ENCODE assay signal across 9 cellular contexts in genomic region chr6:87742106-87742505, GRCh38. TPM values are rescaled to one million over a fixed set of nuclear protein-coding genes. Genes with fewer than 3 reads are reported as not detected.
DNase-seq lines count a peak whose midpoint lies in the region; TF ChIP-seq lines count a peak whose summit lies in the region.
"Had no signal": no experiment of that assay in that cellular context is flagged by ENCODE, and none has a peak within 500 bp of the region (broad histone marks: within the 10 kb centered on the region; RNA-seq: fewer than 3 reads in every experiment).

No MANE protein-coding gene starts in this region.

- peaks cover 29% of the 10 kb centered on the region for H3K4me1 ChIP-seq in OCI-LY3 (ENCODE audit: low read length)
- no peaks in the 10 kb centered on the region for H3K4me1 ChIP-seq in testis
- H3K4me1 ChIP-seq in PC-9 (replicated peaks; ENCODE audit: insufficient read depth): no peaks in the 10 kb centered on the region

- no peak overlapping the region for H3K4me3 Mint-ChIP-seq in activated naive CD8-positive, alpha-beta T cell
- no peak overlapping the region for H3K4me3 Mint-ChIP-seq in Calu3 (ENCODE audit: low read depth, unreplicated experiment)

- H3K4me1 Mint-ChIP-seq in activated naive CD8-positive, alpha-beta T cell (ENCODE audit: low read depth): peaks cover 27% of the 10 kb centered on the region
- H3K4me1 Mint-ChIP-seq in Calu3 (ENCODE audit: low read depth, unreplicated experiment): no peaks in the 10 kb centered on the region

- H3K27me3 ChIP-seq in OCI-LY3 (ENCODE audit: low read depth, low read length): no peaks in the 10 kb centered on the region
- no peaks in the 10 kb centered on the region for H3K27me3 ChIP-seq in testis
- H3K27me3 ChIP-seq in PC-9 (ENCODE audit: insufficient read depth, low read depth): no peaks in the 10 kb centered on the region

- H3K9ac ChIP-seq in OCI-LY3 (ENCODE audit: low read length): no peak overlapping the region

- no TSS peak for BruUV-seq in PC-9 (replicated peaks; lab: Mats Ljungman, UMichigan)
- no TSS peak for BruUV-seq in Calu3 (replicated peaks; lab: Mats Ljungman, UMichigan)

- no peak for TF ChIP-seq CTCF in OCI-LY3 (IDR thresholded peaks at IDR 0.05; ENCODE audit: low read depth, low read length)
- TF ChIP-seq CTCF in testis (IDR thresholded peaks at IDR 0.05): no peak
- TF ChIP-seq CTCF in PC-9 (conservative IDR thresholded peaks at IDR 0.05): no peak
- no peak for TF ChIP-seq CTCF in Calu3 (IDR thresholded peaks at IDR 0.05; ENCODE audit: unreplicated experiment)

- no peaks in the 10 kb centered on the region for H3K27me3 Mint-ChIP-seq in activated naive CD8-positive, alpha-beta T cell
- no peaks in the 10 kb centered on the region for H3K27me3 Mint-ChIP-seq in Calu3 (ENCODE audit: unreplicated experiment)

- 0 out of 2 replicates have a peak overlapping the region, but pooled peaks have one; percentile 5 for H3K4me2 ChIP-seq in OCI-LY3 (ENCODE audit: low read length)
- no peak overlapping the region for H3K4me2 ChIP-seq in PC-9

- DNase-seq in activated naive CD4-positive, alpha-beta T cell treated with Interleukin-2 at 50 U/mL for 16 hours: peak; percentile 65
- no peak for DNase-seq in activated naive CD4-positive, alpha-beta T cell treated with anti-CD3 and anti-CD28 coated beads, Interleukin-2, amount 50 U/mL, for 16 hours
- no peak for DNase-seq in testis
- DNase-seq in PC-9: no peak
- DNase-seq in Calu3: no peak
- DNase-seq in NOMO-1 (lab: John Stamatoyannopoulos, UW; ENCODE audit: unreplicated experiment in 2 of 2): no peak
- DNase-seq: effector CD8-positive, alpha-beta T cell had no signal

- TF ChIP-seq POLR2A in testis (IDR thresholded peaks at IDR 0.05): no peak

- H3K27ac ChIP-seq in OCI-LY3 (ENCODE audit: low read length): no peak overlapping the region
- peak overlapping the region; percentile 55 to 71 for H3K27ac ChIP-seq in testis
- H3K27ac ChIP-seq in PC-9: no peak overlapping the region

- H3K4me3 ChIP-seq in OCI-LY3 (ENCODE audit: low read length): no peak overlapping the region
- H3K4me3 ChIP-seq in testis: no peak overlapping the region
- no peak overlapping the region for H3K4me3 ChIP-seq in PC-9

- peak overlapping the region; percentile 47 for H3K27ac Mint-ChIP-seq in activated naive CD8-positive, alpha-beta T cell
- H3K27ac Mint-ChIP-seq in Calu3 (ENCODE audit: unreplicated experiment): no peak overlapping the region

- POLR2A ChIA-PET in PC-9 (lab: Charles Lee; ENCODE audit: unreplicated experiment): no interaction called here

- H3K79me2 ChIP-seq in OCI-LY3 (ENCODE audit: low read length) (no peaks in the 10 kb centered on the region), PC-9 (ENCODE audit: low read depth) (no peaks in the 10 kb centered on the region)

- H3K9me2 ChIP-seq in PC-9 (ENCODE audit: insufficient read depth): no peaks in the 10 kb centered on the region

- WGBS in testis, 2 donors: 17 to 83% methylated on average over 1 to 2 of the region's 2 CpGs

- no peaks in the 10 kb centered on the region for H3K36me3 ChIP-seq in OCI-LY3 (replicated peaks; ENCODE audit: low read depth, low read length)
- no peaks in the 10 kb centered on the region for H3K36me3 ChIP-seq in testis (ENCODE audit: low read depth, missing control alignments)
- no peaks in the 10 kb centered on the region for H3K36me3 ChIP-seq in PC-9 (ENCODE audit: low read depth)

- H4K20me1 ChIP-seq in OCI-LY3 (ENCODE audit: insufficient read depth, low read length): no peaks in the 10 kb centered on the region
- H4K20me1 ChIP-seq in PC-9 (ENCODE audit: insufficient read depth): no peaks in the 10 kb centered on the region

- H3K9me3 ChIP-seq in OCI-LY3 (ENCODE audit: insufficient read depth, low read length) (no peaks in the 10 kb centered on the region), testis (no peaks in the 10 kb centered on the region), PC-9 (ENCODE audit: insufficient read depth, low read depth) (no peaks in the 10 kb centered on the region)

- H3F3A ChIP-seq in PC-9 (ENCODE audit: insufficient read depth, low read depth): no peaks in the 10 kb centered on the region

- CTCF ChIA-PET in PC-9 (lab: Charles Lee) (no interaction called here), Calu3 (lab: Charles Lee) (interaction anchor here (1.7 kb wide), 1 partner anchor 40 kb away, joined by 3 read pairs; the partner anchor contains the start of gene AKIRIN2)

- peaks cover 3% of the 10 kb centered on the region for H3K36me3 Mint-ChIP-seq in activated naive CD8-positive, alpha-beta T cell
- H3K36me3 Mint-ChIP-seq in Calu3 (ENCODE audit: insufficient read depth, unreplicated experiment): no peaks in the 10 kb centered on the region

- H3K9me3 Mint-ChIP-seq in activated naive CD8-positive, alpha-beta T cell (ENCODE audit: low read depth): no peaks in the 10 kb centered on the region
- H3K9me3 Mint-ChIP-seq in Calu3 (ENCODE audit: low read depth, unreplicated experiment): no peaks in the 10 kb centered on the region

- H2AFZ ChIP-seq in OCI-LY3 (ENCODE audit: low read depth, low read length) (no peak overlapping the region), PC-9 (no peak overlapping the region)

- intact Hi-C loops in testis (cut with DNase I; ENCODE audit: low total_unique reads): no loop called here
- intact Hi-C loops in PC-9 (cut with micrococcal nuclease; ENCODE audit: unreplicated experiment): no loop called here
- intact Hi-C loops in Calu3 (cut with micrococcal nuclease; ENCODE audit: unreplicated experiment): no loop called here

RNA-seq across cellular contexts. Expression of gene AKIRIN2, which starts 40.1 kb away (rescaled TPM):
- total RNA-seq in testis: 10 to 100 TPM; 72.5 to 73.5 TPM
- 65.2 TPM for polyA plus RNA-seq in testis (ENCODE audit: insufficient read depth, low read depth, low replicate concordance)
- 34.7 and 48.3 TPM in 2 replicates for total RNA-seq in PC-9 (2021)
- 44.7 and 46.1 TPM in 2 replicates for total RNA-seq in Calu3 (2022)

Comparison
In these comparisons a context has a peak if more than half of its experiments do, and no peak if none do; other contexts are left out.
1. H3K27ac ChIP-seq: peak in testis (2 of 2); none in OCI-LY3 (single experiment) and PC-9 (single experiment).